1 cellular context compared by ENCODE assay signal in the genomic region with DNA sequence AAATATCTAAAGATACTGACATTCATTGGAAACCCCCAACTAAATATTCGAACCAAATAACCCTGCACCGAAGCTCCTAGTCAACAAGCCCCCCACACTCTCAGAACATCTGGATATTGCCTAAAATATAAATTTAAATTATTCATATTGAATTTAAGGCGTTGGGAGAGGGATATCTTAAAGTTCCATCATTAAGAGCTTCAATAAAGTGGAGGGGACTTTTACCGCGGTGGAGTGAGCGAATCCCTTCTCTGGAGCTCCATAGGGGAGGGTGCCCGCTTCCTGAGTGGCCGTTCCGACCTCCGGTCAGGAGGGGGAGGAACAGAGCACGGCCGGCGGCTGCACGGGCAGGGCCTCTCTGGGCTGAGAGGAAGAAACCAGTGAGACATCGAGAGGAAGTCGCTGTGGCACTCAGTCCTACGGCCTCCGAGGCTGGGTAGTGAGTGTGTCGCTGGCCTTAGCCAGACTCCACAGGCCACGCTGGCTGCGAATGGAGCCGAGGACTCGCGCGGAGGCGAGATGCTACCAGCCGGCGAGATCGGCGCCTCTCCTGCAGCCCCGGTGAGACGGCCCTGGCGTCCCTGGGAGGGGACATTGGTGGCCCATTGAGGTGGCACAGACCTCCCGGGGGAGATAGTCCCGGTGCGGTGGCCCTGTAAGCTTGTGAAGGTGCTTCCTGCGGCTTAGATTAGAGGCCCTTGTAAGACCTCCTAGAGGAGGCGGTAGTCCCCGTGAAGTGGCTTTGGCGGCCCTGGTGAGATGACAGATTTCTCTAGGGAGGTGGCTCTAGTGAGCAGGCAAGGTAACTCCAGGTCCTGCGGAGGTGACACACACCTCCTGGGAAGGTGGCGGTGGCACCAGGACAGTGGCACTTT.
TF ChIP-seq lines count a peak whose summit lies in the region.

TSS of gene RINT1 (plus strand) at position 405 of the 875 bp plus-strand sequence. CDS start at position 520, 115 bp downstream.

TF ChIP-seq in GM23338, 12 proteins besides CTCF, POLR2A, EP300 and RAD21 (continued from another document):
- TF ChIP-seq ETS1 (IDR thresholded peaks at IDR 0.05) (peak; percentile 90), ZNF462 (CRISPR knock-in tag; IDR thresholded peaks at IDR 0.05) (no peak), JUNB (IDR thresholded peaks at IDR 0.05; ENCODE audit: unreplicated experiment) (no peak), STAT1 (IDR thresholded peaks at IDR 0.05; ENCODE audit: unreplicated experiment) (no peak)
TF ChIP-seq in GM23338: peak in this region for 2.
